Comparison of ENCODE assay signal across 1 cellular context in the genomic region with DNA sequence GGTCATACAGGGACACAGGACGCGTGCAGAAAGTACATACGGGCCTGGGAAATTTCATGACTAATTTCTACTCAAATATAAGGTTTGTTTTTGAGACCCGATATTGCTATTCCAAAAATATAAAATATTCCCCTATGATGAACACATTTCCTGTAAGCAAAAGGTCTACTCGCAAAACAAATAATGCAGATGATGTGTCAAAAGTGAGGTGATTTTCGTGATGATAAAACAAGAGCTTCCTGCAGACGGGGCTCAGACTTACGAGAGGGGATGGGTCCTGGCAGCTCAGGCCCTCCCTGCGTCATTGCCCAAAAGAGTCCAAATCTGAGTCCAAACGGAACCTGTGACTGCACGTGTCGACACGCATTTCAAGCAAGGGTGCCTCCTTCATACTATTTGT.
TF ChIP-seq lines count a peak whose summit lies in the region.

No MANE protein-coding gene starts in this region.

TF ChIP-seq in IMR-90, 13 proteins besides CTCF, POLR2A, EP300 and RAD21 (continued from another document):
- TF ChIP-seq MXI1 (IDR thresholded peaks at IDR 0.05; ENCODE audit: borderline replicate concordance, low read depth, low read length) = no peak
- no peak for TF ChIP-seq NFE2L2 (IDR thresholded peaks at IDR 0.05; ENCODE audit: low read depth, low read length)
- no peak for TF ChIP-seq BHLHE40 (IDR thresholded peaks at IDR 0.05; ENCODE audit: low read depth, low read length)
- no peak for TF ChIP-seq FOS (IDR thresholded peaks at IDR 0.05; ENCODE audit: low read depth, low read length)
- TF ChIP-seq RCOR1 (IDR thresholded peaks at IDR 0.05; ENCODE audit: insufficient replicate concordance, low read length) = no peak
- no peak for TF ChIP-seq MAZ (IDR thresholded peaks at IDR 0.05; ENCODE audit: borderline replicate concordance, low read depth, low read length)
- no peak for TF ChIP-seq MAFK (IDR thresholded peaks at IDR 0.05; ENCODE audit: low read depth, low read length)
- TF ChIP-seq CEBPB (IDR thresholded peaks at IDR 0.05; ENCODE audit: low read depth, low read length) = no peak
- no peak for TF ChIP-seq CHD1 (IDR thresholded peaks at IDR 0.05; ENCODE audit: low read depth, low read length)
- no peak for TF ChIP-seq SMC3 (IDR thresholded peaks at IDR 0.05; ENCODE audit: low read depth, low read length)
- TF ChIP-seq, protein P1, sequence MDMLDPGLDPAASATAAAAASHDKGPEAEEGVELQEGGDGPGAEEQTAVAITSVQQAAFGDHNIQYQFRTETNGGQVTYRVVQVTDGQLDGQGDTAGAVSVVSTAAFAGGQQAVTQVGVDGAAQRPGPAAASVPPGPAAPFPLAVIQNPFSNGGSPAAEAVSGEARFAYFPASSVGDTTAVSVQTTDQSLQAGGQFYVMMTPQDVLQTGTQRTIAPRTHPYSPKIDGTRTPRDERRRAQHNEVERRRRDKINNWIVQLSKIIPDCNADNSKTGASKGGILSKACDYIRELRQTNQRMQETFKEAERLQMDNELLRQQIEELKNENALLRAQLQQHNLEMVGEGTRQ (IDR thresholded peaks at IDR 0.05; ENCODE audit: low read depth, low read length) = no peak
